9 cellular contexts compared by ENCODE assay signal in genomic region chr1:116769561-116769977, GRCh38. TPM values are rescaled to one million over a fixed set of nuclear protein-coding genes. Genes with fewer than 3 reads are reported as not detected.
DNase-seq lines count a peak whose midpoint lies in the region; ATAC-seq, FAIRE-seq and TF ChIP-seq lines count a peak whose summit lies in the region.
"Had no signal": no experiment of that assay in that cellular context is flagged by ENCODE, and none has a peak within 500 bp of the region (broad histone marks: within the 10 kb centered on the region; RNA-seq: fewer than 3 reads in every experiment).

No MANE protein-coding gene starts in this region.

- peaks cover 87% of the 10 kb centered on the region for H3K4me1 ChIP-seq in CD8-positive, alpha-beta memory T cell (ENCODE audit: insufficient read depth, low read length)

- FAIRE-seq in D721Med (lab: Jason Lieb, UNC), result no peak

- H3K9me3 Mint-ChIP-seq in CD8-positive, alpha-beta memory T cell, result peaks cover 0 to 4% (median 0%) of the 10 kb centered on the region in 5 donors
- peaks cover 12% of the 10 kb centered on the region for H3K9me3 Mint-ChIP-seq in activated CD8-positive, alpha-beta T cell treated with anti-CD3 and anti-CD28 coated beads for 36 hours

- H3K4me3 ChIP-seq in CD8-positive, alpha-beta memory T cell (ENCODE audit: low read length), result peak overlapping the region; percentile 41

- no peaks in the 10 kb centered on the region for H3K9me3 ChIP-seq in CD8-positive, alpha-beta memory T cell (ENCODE audit: low read length)

- peak overlapping the region; percentile 98 to 100 (median 98) for H3K27ac Mint-ChIP-seq in CD8-positive, alpha-beta memory T cell
- peak overlapping the region; percentile 99 for H3K27ac Mint-ChIP-seq in activated CD8-positive, alpha-beta T cell treated with anti-CD3 and anti-CD28 coated beads for 36 hours

- TF ChIP-seq CTCF in activated CD8-positive, alpha-beta T cell treated with anti-CD3 and anti-CD28 coated beads for 36 hours (IDR thresholded peaks at IDR 0.05), result no peak
- TF ChIP-seq CTCF in D721Med (IDR thresholded peaks at IDR 0.05; ENCODE audit: insufficient read depth, missing control alignments), result no peak

- peaks cover 88 to 92% (median 91%) of the 10 kb centered on the region in 3 donors for H3K4me1 Mint-ChIP-seq in CD8-positive, alpha-beta memory T cell
- H3K4me1 Mint-ChIP-seq in activated CD8-positive, alpha-beta T cell treated with anti-CD3 and anti-CD28 coated beads for 36 hours (ENCODE audit: low read depth), result peaks cover 92% of the 10 kb centered on the region

- CTCF ChIA-PET in CD8-positive, alpha-beta memory T cell (lab: Charles Lee), result interaction anchor here (0.6 to 14.4 kb wide), 23 partner anchors 8 to 287 kb away, joined by 3 to 169 read pairs (median 5); partner anchors contain the start of gene CD2
- CTCF ChIA-PET in activated CD8-positive, alpha-beta T cell treated with anti-CD3 and anti-CD28 coated beads for 36 hours (lab: Charles Lee), result interaction anchor here (0.7 to 12.5 kb wide), 18 partner anchors 8 to 288 kb away, joined by 3 to 167 read pairs (median 3); partner anchors contain the start of gene CD2

- peak; percentile 77 for ATAC-seq in GM21360 (IDR thresholded peaks at IDR 0.05; ENCODE audit: unreplicated experiment)
- peak; percentile 56 for ATAC-seq in activated CD8-positive, alpha-beta T cell treated with anti-CD3 and anti-CD28 coated beads for 36 hours

- H3K27me3 Mint-ChIP-seq in CD8-positive, alpha-beta memory T cell, result no peaks in the 10 kb centered on the region
- no peaks in the 10 kb centered on the region for H3K27me3 Mint-ChIP-seq in activated CD8-positive, alpha-beta T cell treated with anti-CD3 and anti-CD28 coated beads for 36 hours

- H3K27ac ChIP-seq in CD8-positive, alpha-beta memory T cell (ENCODE audit: low read depth, low read length), result peak overlapping the region; percentile 40
- H3K27ac ChIP-seq: epithelial cell of prostate had no signal

- peak; percentile 56 to 89 (median 88) for DNase-seq in CD8-positive, alpha-beta memory T cell
- peak; percentile 86 for DNase-seq in HT1080 (ENCODE audit: low read depth)
- peak; percentile 89 for DNase-seq in activated CD8-positive, alpha-beta T cell treated with anti-CD3 and anti-CD28 coated beads for 36 hours
- DNase-seq in midbrain (lab: John Stamatoyannopoulos, UW), result peak; percentile 3
- DNase-seq in SHP77 (lab: John Stamatoyannopoulos, UW), result no peak
- no peak for DNase-seq in D721Med (ENCODE audit: insufficient read length, low spot score)
- DNase-seq in NCI-H1417 treated with DMSO at 0.1 percent for 48 hours (lab: John Stamatoyannopoulos, UW), result no peak

- peaks cover 33 to 63% (median 38%) of the 10 kb centered on the region in 3 donors for H3K36me3 Mint-ChIP-seq in CD8-positive, alpha-beta memory T cell
- H3K36me3 Mint-ChIP-seq in activated CD8-positive, alpha-beta T cell treated with anti-CD3 and anti-CD28 coated beads for 36 hours (ENCODE audit: low read depth), result peaks cover 82% of the 10 kb centered on the region

- POLR2A ChIA-PET in CD8-positive, alpha-beta memory T cell (lab: Charles Lee), result interaction anchor here (0.6 to 12.4 kb wide), 11 partner anchors 8 to 283 kb away, joined by 3 to 233 read pairs (median 7); partner anchors contain the start of gene CD2
- POLR2A ChIA-PET in activated CD8-positive, alpha-beta T cell treated with anti-CD3 and anti-CD28 coated beads for 36 hours (lab: Charles Lee), result interaction anchor here (0.7 to 18.7 kb wide), 22 partner anchors 9 to 292 kb away, joined by 3 to 850 read pairs (median 4); partner anchors contain the start of genes CD2 and TTF2

- no peaks in the 10 kb centered on the region for H3K27me3 ChIP-seq in CD8-positive, alpha-beta memory T cell (ENCODE audit: insufficient read depth, low read length, poor library complexity, severe bottlenecking)

- H3K36me3 ChIP-seq in CD8-positive, alpha-beta memory T cell (ENCODE audit: insufficient read depth, low read length), result peaks cover 37% of the 10 kb centered on the region

- peak overlapping the region; percentile 34 to 97 (median 82) for H3K4me3 Mint-ChIP-seq in CD8-positive, alpha-beta memory T cell
- H3K4me3 Mint-ChIP-seq in activated CD8-positive, alpha-beta T cell treated with anti-CD3 and anti-CD28 coated beads for 36 hours, result peak overlapping the region; percentile 98

- intact Hi-C loops in activated CD8-positive, alpha-beta T cell treated with anti-CD3 and anti-CD28 coated beads for 36 hours (cut with micrococcal nuclease), result loop anchor here (1.0 to 5.0 kb wide), 3 partner anchors 31 to 233 kb away; partner anchors contain the start of gene CD101

RNA-seq across cellular contexts. Expression of gene CD2, which starts 15.3 kb away (rescaled TPM):
- 100 to 1,000 TPM; 353 to 364 TPM for total RNA-seq in CD8-positive, alpha-beta memory T cell
- polyA plus RNA-seq in CD8-positive, alpha-beta memory T cell, result 440 TPM
- total RNA-seq in HT1080 (2014; rRNA removed; shearing (Covaris generic)), result not detected in 2 replicates
- polyA plus RNA-seq in HT1080 (2015; cell fraction: cytosol; rRNA removed), result not detected in 2 replicates
- polyA plus RNA-seq in HT1080 (2015; cell fraction: nucleus; rRNA removed), result not detected in 2 replicates
- total RNA-seq in activated CD8-positive, alpha-beta T cell treated with anti-CD3 and anti-CD28 coated beads for 36 hours, result 100 to 1,000 TPM; 217 to 220 TPM

Comparison
In these comparisons a context has a peak if more than half of its experiments do, and no peak if none do; other contexts are left out.
1. DNase-seq: peak in CD8-positive, alpha-beta memory T cell (5 of 5), HT1080 (single experiment), activated CD8-positive, alpha-beta T cell treated with anti-CD3 and anti-CD28 coated beads for 36 hours (single experiment) and midbrain (single experiment); none in SHP77 (0 of 2), D721Med (single experiment) and NCI-H1417 treated with DMSO at 0.1 percent for 48 hours (single experiment).
2. RNA of gene CD2, which starts 15.3 kb away (total RNA-seq): 353 to 364 TPM in CD8-positive, alpha-beta memory T cell and 217 to 220 TPM in activated CD8-positive, alpha-beta T cell treated with anti-CD3 and anti-CD28 coated beads for 36 hours; not detected in HT1080; every median in the first group is over 100 times any median in the second.